ENCODE assay signal across 8 cellular contexts in the genomic region with DNA sequence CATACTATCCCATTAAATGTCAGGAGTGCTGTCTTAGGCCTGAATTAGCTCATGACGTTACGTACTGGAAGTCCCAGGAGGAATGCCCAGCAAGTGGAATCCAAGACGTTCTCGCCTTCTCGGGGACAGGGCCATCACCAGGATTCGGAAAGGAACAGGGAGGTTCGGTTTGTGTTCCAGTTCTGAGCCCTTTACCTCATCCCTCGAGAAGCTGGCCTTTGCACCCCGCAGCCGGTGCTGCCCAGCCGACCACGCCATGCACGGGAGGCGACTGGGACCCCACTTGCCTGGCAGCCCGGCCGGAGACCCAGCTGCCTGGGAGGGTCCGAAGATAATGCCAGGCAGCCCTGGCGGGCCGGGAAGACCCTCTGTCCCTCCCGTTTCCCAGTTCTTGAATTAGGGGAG. TPM values are rescaled to one million over a fixed set of nuclear protein-coding genes. Genes with fewer than 3 reads are reported as not detected.
DNase-seq lines count a peak whose midpoint lies in the region; ATAC-seq, FAIRE-seq and TF ChIP-seq lines count a peak whose summit lies in the region.

No MANE protein-coding gene starts in this region.

- H3K4me1 ChIP-seq in IMR-90 (ENCODE audit: control insufficient read depth, insufficient read depth, low read length), result peaks cover 10% of the 10 kb centered on the region
- H3K4me1 ChIP-seq in HepG2 (ENCODE audit: insufficient read depth, low read length), result peaks cover 46% of the 10 kb centered on the region
- peaks cover 8 to 47% (median 35%) of the 10 kb centered on the region in 5 donors for H3K4me1 ChIP-seq in subcutaneous abdominal adipose tissue (ENCODE audit: control insufficient read depth in 5 of 5, insufficient read depth in 5 of 5, low read length in 5 of 5)

- no peak overlapping the region for H4K91ac ChIP-seq in IMR-90 (ENCODE audit: insufficient read depth, low read depth, low read length)

- no peaks in the 10 kb centered on the region; the same call in 1 of the 2 replicates for H3K9me3 ChIP-seq in IMR-90 (ENCODE audit: control insufficient read depth, insufficient read depth, low read length)
- H3K9me3 ChIP-seq in HepG2 (ENCODE audit: low read length), result no peaks in the 10 kb centered on the region
- no peaks in the 10 kb centered on the region for H3K9me3 ChIP-seq in subcutaneous abdominal adipose tissue (ENCODE audit: control insufficient read depth in 5 of 5, low read length in 5 of 5)

- H3K9me1 ChIP-seq in IMR-90 (ENCODE audit: insufficient read depth, low read length), result peaks cover 16% of the 10 kb centered on the region

- H3K56ac ChIP-seq in IMR-90 (ENCODE audit: extremely low read depth, insufficient read depth, low read length), result no peak overlapping the region

- H3K79me1 ChIP-seq in IMR-90 (ENCODE audit: low read depth in 1 of 2, low read length in 2 of 2), result peaks cover 12 to 35% of the 10 kb centered on the region in 2 experiments

- peak overlapping the region; percentile 65; the same call in 1 of the 2 replicates for H2AK5ac ChIP-seq in IMR-90 (ENCODE audit: low read depth, low read length)

- CTCF ChIA-PET in IMR-90 (lab: Yijun Ruan, JAX) (interaction anchor here (1.4 kb wide), 1 partner anchor 85 kb away, joined by 5 read pairs; no protein-coding TSS in a partner anchor), HepG2 (lab: Yijun Ruan, JAX; ENCODE audit: low intra/inter-chr PET ratio, low total read pairs) (interaction anchor here (1.6 kb wide), 1 partner anchor 85 kb away, joined by 4 read pairs; no protein-coding TSS in a partner anchor)

- DNase-seq in IMR-90, result no peak
- DNase-seq in cerebellar cortex (ENCODE audit: low spot score), result peak; percentile 38
- DNase-seq in HepG2 (ENCODE audit: low spot score), result no peak
- no peak for DNase-seq in EL
- DNase-seq in HCEC 1CT, result no peak

- no peak for FAIRE-seq in HepG2 (lab: Jason Lieb, UNC)

- no peaks in the 10 kb centered on the region for H3K36me3 ChIP-seq in IMR-90 (ENCODE audit: control insufficient read depth, insufficient read depth, low read length)
- H3K36me3 ChIP-seq in HepG2 (replicated peaks in 1 of 2; ENCODE audit: control insufficient read depth in 1 of 2, insufficient read depth in 2 of 2, low read length in 2 of 2), result no peaks in the 10 kb centered on the region
- no peaks in the 10 kb centered on the region for H3K36me3 ChIP-seq in subcutaneous abdominal adipose tissue (ENCODE audit: control insufficient read depth in 5 of 5, insufficient read depth in 5 of 5, low read length in 5 of 5)

- no peak overlapping the region; the same call in 1 of the 2 replicates for H3K4ac ChIP-seq in IMR-90 (ENCODE audit: low read depth, low read length)

- H3K9ac ChIP-seq in IMR-90 (ENCODE audit: low read depth, low read length) (no peak overlapping the region), HepG2 (ENCODE audit: insufficient read depth, low read depth, low read length) (peak overlapping the region; percentile 85), subcutaneous abdominal adipose tissue (ENCODE audit: low read length in 5 of 5) (peak overlapping the region in 4 of 5 donors; percentile 55 to 92 (median 88))

- H3K14ac ChIP-seq in IMR-90 (replicated peaks; ENCODE audit: low read depth, low read length), result no peak overlapping the region

- H3K4me3 ChIP-seq in IMR-90 (ENCODE audit: insufficient read depth, low read depth, low read length) (no peak overlapping the region), HepG2 (replicated peaks in 1 of 3; ENCODE audit: insufficient read depth in 1 of 3, low read depth in 2 of 3, low read length in 3 of 3) (peak overlapping the region; percentile 78 to 95 (median 89)), subcutaneous abdominal adipose tissue (ENCODE audit: low read depth in 1 of 5, low read length in 5 of 5) (peak overlapping the region; percentile 40 to 96 (median 85))

- in situ Hi-C loops in IMR-90 (cut with MboI; ENCODE audit: low sequenced_read_pairs), result loop anchor here (10.0 kb wide), 1 partner anchor 361 kb away; no protein-coding TSS in a partner anchor
- in situ Hi-C loops in HepG2 (cut with HindIII; ENCODE audit: extremely low pct_ligation_motif_present, low pct_unique_long_range_greater_than_20kb), result loop anchor here (10.0 kb wide), 1 partner anchor 371 kb away; no protein-coding TSS in a partner anchor

- TF ChIP-seq POLR2A in IMR-90 (IDR thresholded peaks at IDR 0.05; ENCODE audit: low read depth, low read length) (no peak), HepG2 (IDR thresholded peaks at IDR 0.05; ENCODE audit: insufficient read depth in 1 of 2, low read depth in 2 of 2, low read length in 2 of 2) (no peak; a peak in 1 of 4 replicates)

- H2AK9ac ChIP-seq in IMR-90 (replicated peaks; ENCODE audit: low read depth, low read length, poor library complexity), result no peak overlapping the region

- no peak overlapping the region for H3K18ac ChIP-seq in IMR-90 (ENCODE audit: low read depth, low read length)

- 79% methylated on average over 12 of the region's 20 CpGs; no CpG with 5 or more reads in 1 of the 2 experiments for WGBS in IMR-90 (ENCODE audit: extremely low coverage in 2 of 2, insufficient read length in 1 of 2), 2 experiments
- WGBS in HepG2 (ENCODE audit: low lambda C conversion rate), result 34% methylated on average over 6 of the region's 20 CpGs

- no peak overlapping the region for H2BK20ac ChIP-seq in IMR-90 (ENCODE audit: low read depth, low read length)

- no peak for TF ChIP-seq CTCF in IMR-90 (conservative IDR thresholded peaks at IDR 0.05; ENCODE audit: low read depth, low read length)
- TF ChIP-seq CTCF in HepG2 (CRISPR knock-in tag; IDR thresholded peaks at IDR 0.05), result no peak

- dilution Hi-C loops in IMR-90 (cut with HindIII; ENCODE audit: low sequenced_read_pairs, unreplicated experiment), result no loop called here

- no peak overlapping the region for H2BK15ac ChIP-seq in IMR-90 (ENCODE audit: low read depth, low read length)

- H2AFZ ChIP-seq in IMR-90 (replicated peaks; ENCODE audit: low read length, poor library complexity) (peak overlapping the region; percentile 89), HepG2 (ENCODE audit: low read length) (peak overlapping the region; percentile 49)

- POLR2A ChIA-PET in IMR-90 (lab: Charles Lee; ENCODE audit: unreplicated experiment) (interaction anchor here (0.5 kb wide), 1 partner anchor 367 kb away, joined by 6 read pairs; no protein-coding TSS in a partner anchor), HepG2 (lab: Yijun Ruan, JAX) (interaction anchor here (0.8 to 3.2 kb wide), 16 partner anchors 9 to 362 kb away, joined by 3 to 29 read pairs (median 5); no protein-coding TSS in a partner anchor)

- BruUV-seq in IMR-90 (replicated peaks; lab: Mats Ljungman, UMichigan) (no TSS peak), HepG2 (replicated peaks; lab: Mats Ljungman, UMichigan) (no TSS peak)

- no peak overlapping the region for H2BK5ac ChIP-seq in IMR-90 (ENCODE audit: low read depth, low read length, poor library complexity, severe bottlenecking)

- no peak overlapping the region for H4K5ac ChIP-seq in IMR-90 (ENCODE audit: low read depth, low read length)

- H4K8ac ChIP-seq in IMR-90 (ENCODE audit: low read depth in 2 of 2, low read length in 2 of 2), result peak overlapping the region in 1 of 2 experiments; percentile 54; a peak in 1 of 4 replicates

- intact Hi-C loops in IMR-90 (cut with micrococcal nuclease) (no loop called here), HepG2 (cut with micrococcal nuclease; ENCODE audit: unreplicated experiment) (no loop called here)

- H3K4me2 ChIP-seq in IMR-90 (ENCODE audit: low read depth, low read length), result no peak overlapping the region
- H3K4me2 ChIP-seq in HepG2 (ENCODE audit: low read depth, low read length), result peak overlapping the region; percentile 96

- H3K79me2 ChIP-seq in HepG2 (ENCODE audit: insufficient read depth, low read length), result peaks cover 39% of the 10 kb centered on the region

- H2BK120ac ChIP-seq in IMR-90 (ENCODE audit: low read depth, low read length), result peak overlapping the region; percentile 8; the same call in 1 of the 2 replicates

- no peak for TF ChIP-seq EP300 in HepG2 (IDR thresholded peaks at IDR 0.05; ENCODE audit: low read depth in 2 of 2, low read length in 2 of 2)
- TF ChIP-seq EP300 in HepG2 (CRISPR knock-in tag; IDR thresholded peaks at IDR 0.05; ENCODE audit: borderline replicate concordance), result no peak

- H4K20me1 ChIP-seq in IMR-90 (ENCODE audit: insufficient read depth, low read length), result peaks cover 18% of the 10 kb centered on the region
- no peaks in the 10 kb centered on the region; the same call in 1 of the 2 replicates for H4K20me1 ChIP-seq in HepG2 (ENCODE audit: insufficient read depth, low read length)

- H3K27ac ChIP-seq in IMR-90 (ENCODE audit: insufficient read depth, low read length) (no peak overlapping the region), HepG2 (ENCODE audit: extremely low read length, insufficient read depth, low read length) (peak overlapping the region; percentile 86), subcutaneous abdominal adipose tissue (ENCODE audit: low read depth, low read length) (peak overlapping the region; percentile 95)

- H3K27me3 ChIP-seq in IMR-90 (ENCODE audit: control insufficient read depth, insufficient read depth, low read length) (no peaks in the 10 kb centered on the region), HepG2 (ENCODE audit: control insufficient read depth in 1 of 2, insufficient read depth in 2 of 2, low read length in 2 of 2) (peaks cover 0 to 4% of the 10 kb centered on the region in 2 experiments; a peak in 1 of 5 replicates), subcutaneous abdominal adipose tissue (ENCODE audit: control insufficient read depth in 5 of 5, insufficient read depth in 4 of 5, low read length in 5 of 5) (no peaks in the 10 kb centered on the region)

- no peak for TF ChIP-seq RAD21 in IMR-90 (IDR thresholded peaks at IDR 0.05; ENCODE audit: low read length)
- no peak for TF ChIP-seq RAD21 in HepG2 (CRISPR knock-in tag; IDR thresholded peaks at IDR 0.05)

- ATAC-seq in IMR-90 (ENCODE audit: low read depth), result no peak
- ATAC-seq in HepG2, result peak; percentile 65
- ATAC-seq in HG02938 (IDR thresholded peaks at IDR 0.05; ENCODE audit: unreplicated experiment), result no peak
- ATAC-seq in HG02884 (IDR thresholded peaks at IDR 0.05; ENCODE audit: unreplicated experiment), result no peak

- no peak overlapping the region for H3K23ac ChIP-seq in IMR-90 (ENCODE audit: low read depth, low read length)

RNA-seq across cellular contexts. Expression of a gene that starts 0.8 kb away (rescaled TPM):
- 9.0 and 10.6 TPM in 2 replicates for total RNA-seq in IMR-90 (2012; rRNA removed)
- polyA plus RNA-seq in IMR-90 (2012; rRNA removed), result 8.6 and 9.1 TPM in 2 replicates
- polyA plus RNA-seq in IMR-90 (2012; cell fraction: cytosol; rRNA removed), result 5.5 and 6.1 TPM in 2 replicates
- 5.5 and 7.2 TPM in 2 replicates for polyA plus RNA-seq in IMR-90 (2012; cell fraction: nucleus; rRNA removed; ENCODE audit: low replicate concordance)
- 13.4 and 18.7 TPM in 2 replicates for total RNA-seq in HepG2 (2016; rRNA removed; fragmentation: Illumina TruSeq; extraction: Trizol)
- 1.8 and 1.9 TPM in 2 replicates for total RNA-seq in HepG2 (2016; cell fraction: cytosol; rRNA removed; fragmentation: Illumina TruSeq; extraction: Trizol; ENCODE audit: low read depth)
- 12.3 and 17.7 TPM in 2 replicates for total RNA-seq in HepG2 (2016; cell fraction: insoluble cytoplasmic fraction; rRNA removed; fragmentation: Illumina TruSeq; extraction: Trizol)
- total RNA-seq in HepG2 (2016; cell fraction: membrane; rRNA removed; fragmentation: Illumina TruSeq; extraction: Trizol), result 7.4 and 7.7 TPM in 2 replicates
- 18.2 and 22.8 TPM in 2 replicates for total RNA-seq in HepG2 (2016; cell fraction: nucleus; rRNA removed; fragmentation: Illumina TruSeq; extraction: Trizol)
- 7.2 and 8.1 TPM in 2 replicates for polyA plus RNA-seq in HepG2 (2011; rRNA removed)
- 6.1 and 6.3 TPM in 2 replicates for polyA plus RNA-seq in HepG2 (2011; cell fraction: cytosol; rRNA removed)
- 9.2 and 10.1 TPM in 2 replicates for polyA plus RNA-seq in HepG2 (2011; cell fraction: nucleus; rRNA removed)
- 4.5 and 6.1 TPM in 2 replicates for polyA plus RNA-seq in HepG2 (2012)
- polyA plus RNA-seq in HepG2 (2016; cell fraction: cytosol; fragmentation: Illumina TruSeq; extraction: Trizol; ENCODE audit: low read depth), result 1.2 and 1.3 TPM in 2 replicates
- 8.1 and 9.2 TPM in 2 replicates for polyA plus RNA-seq in HepG2 (2016; cell fraction: insoluble cytoplasmic fraction; fragmentation: Illumina TruSeq; extraction: Trizol; ENCODE audit: low read depth)
- 2.9 and 3.3 TPM in 2 replicates for polyA plus RNA-seq in HepG2 (2016; cell fraction: membrane; fragmentation: Illumina TruSeq; extraction: Trizol; ENCODE audit: low read depth)
- polyA plus RNA-seq in HepG2 (2016; cell fraction: nucleus; fragmentation: Illumina TruSeq; extraction: Trizol; ENCODE audit: insufficient read depth, low read depth), result 25.5 and 27.0 TPM in 2 replicates
- 22.4 and 23.3 TPM in 2 replicates for polyA minus RNA-seq in HepG2 (2011; rRNA and poly(A)+ RNA removed; ENCODE audit: low replicate concordance)
- polyA minus RNA-seq in HepG2 (2011; cell fraction: cytosol; rRNA and poly(A)+ RNA removed), result 9.6 TPM in 2 replicates
- polyA minus RNA-seq in HepG2 (2011; cell fraction: nucleus; rRNA and poly(A)+ RNA removed), result 9.7 and 10.7 TPM in 2 replicates
